In the genomic region with DNA sequence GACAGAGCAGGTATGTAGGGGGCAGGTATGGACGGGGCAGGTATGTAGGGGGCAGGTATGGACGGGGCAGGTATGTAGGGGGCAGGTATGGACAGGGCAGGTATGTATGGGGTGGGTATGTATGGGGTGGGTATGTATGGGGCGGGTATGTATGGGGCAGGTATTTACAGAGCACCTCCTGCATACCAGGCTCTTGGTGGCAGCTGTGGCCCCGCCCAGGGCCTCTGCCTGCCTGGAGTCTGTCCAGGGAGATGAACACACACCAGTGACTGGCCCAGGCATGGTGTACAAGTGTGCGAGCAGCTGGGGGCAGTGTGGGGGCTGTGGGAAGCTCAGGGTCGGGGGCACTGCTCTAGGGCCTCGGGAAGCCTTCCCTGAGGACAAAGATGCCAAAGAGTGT, we compare ENCODE assay signal across 31 cellular contexts. TPM values are rescaled to one million over a fixed set of nuclear protein-coding genes. Genes with fewer than 3 reads are reported as not detected.
A peak's percentile ranks its signal among the peaks of the same experiment; 100 is the strongest.
DNase-seq lines count a peak whose midpoint lies in the region; ATAC-seq and TF ChIP-seq lines count a peak whose summit lies in the region.
"Had no signal": no experiment of that assay in that cellular context is flagged by ENCODE, and none has a peak within 500 bp of the region (broad histone marks: within the 10 kb centered on the region; RNA-seq: fewer than 3 reads in every experiment).

No MANE protein-coding gene starts in this region.

- no peaks in the 10 kb centered on the region for H3K36me3 ChIP-seq in HCT116 (ENCODE audit: control insufficient read depth in 1 of 2, insufficient read depth in 2 of 2, low read length in 2 of 2)
- H3K36me3 ChIP-seq in neuronal stem cell (replicated peaks in 1 of 2; ENCODE audit: control insufficient read depth in 2 of 2, insufficient read depth in 2 of 2, low read length in 2 of 2): no peaks in the 10 kb centered on the region
- no peaks in the 10 kb centered on the region for H3K36me3 ChIP-seq in thyroid gland
- H3K36me3 ChIP-seq: BE2C, colonic mucosa, esophagus muscularis mucosa, neural progenitor cell, thoracic aorta had no signal

- BruUV-seq in HCT116 (replicated peaks; lab: Mats Ljungman, UMichigan): no TSS peak

- no peaks in the 10 kb centered on the region for H3K9me3 ChIP-seq in HCT116 (ENCODE audit: control insufficient read depth in 1 of 2, insufficient read depth in 1 of 2, low read depth in 1 of 2, low read length in 2 of 2)
- no peaks in the 10 kb centered on the region for H3K9me3 ChIP-seq in neuronal stem cell (replicated peaks in 1 of 2; ENCODE audit: control insufficient read depth in 2 of 2, insufficient read depth in 1 of 2, low read depth in 1 of 2, low read length in 2 of 2)
- no peaks in the 10 kb centered on the region for H3K9me3 ChIP-seq in thyroid gland
- H3K9me3 ChIP-seq: BE2C, colonic mucosa, esophagus muscularis mucosa, thoracic aorta had no signal

- no peaks in the 10 kb centered on the region for H3K9me2 ChIP-seq in HCT116 (ENCODE audit: insufficient read depth)

- TF ChIP-seq RAD21 in HCT116 (IDR thresholded peaks at IDR 0.05; ENCODE audit: low read depth): no peak

- H4K8ac ChIP-seq in neuronal stem cell (ENCODE audit: low read depth, low read length): no peak overlapping the region

- no peaks in the 10 kb centered on the region for H3K79me2 ChIP-seq in HCT116 (ENCODE audit: insufficient read depth, low read length)

- H3K4ac ChIP-seq in neuronal stem cell (ENCODE audit: low read length): peak overlapping the region; percentile 23

- RAD21 ChIA-PET in HCT116 (lab: Charles Lee; ENCODE audit: low non-redundant PET in 1 of 2, low total read pairs in 2 of 2, uncharacterized antibody in 2 of 2, unreplicated experiment in 2 of 2): no interaction called here

- H4K20me1 ChIP-seq in HCT116 (ENCODE audit: insufficient read depth): no peaks in the 10 kb centered on the region

- intact Hi-C loops in HCT116 (cut with micrococcal nuclease) (no loop called here), left ventricle myocardium superior (cut with micrococcal nuclease) (no loop called here), thyroid gland (cut with DNase I) (no loop called here)

- H3K9ac ChIP-seq in HCT116 (ENCODE audit: low read length) (no peak overlapping the region), neuronal stem cell (ENCODE audit: low read depth, low read length, poor library complexity) (no peak overlapping the region)
- H3K9ac ChIP-seq: neural progenitor cell had no signal

- WGBS in neuronal stem cell (ENCODE audit: extremely low coverage in 2 of 2, insufficient read length in 2 of 2, insufficient replicate concordance in 1 of 2), 2 donors: no CpG with 5 or more reads among the region's 7 CpGs
- 64 to 72% methylated on average over 7 of the region's 7 CpGs for WGBS in thyroid gland, 2 donors

- no peak overlapping the region for H4K91ac ChIP-seq in neuronal stem cell (ENCODE audit: low read depth, low read length, poor library complexity)

- H3K27me3 ChIP-seq in HCT116 (ENCODE audit: insufficient read depth, low read length) (no peaks in the 10 kb centered on the region), neuronal stem cell (ENCODE audit: control insufficient read depth in 3 of 3, insufficient read depth in 3 of 3, low read depth in 1 of 3, low read length in 3 of 3) (peaks cover 0 to 7% (median 0%) of the 10 kb centered on the region in 3 experiments), thyroid gland (no peaks in the 10 kb centered on the region)
- H3K27me3 ChIP-seq: BE2C, colonic mucosa, esophagus muscularis mucosa, neural progenitor cell had no signal

- H3K27ac ChIP-seq in HCT116 (ENCODE audit: low read depth, low read length): no peak overlapping the region; the same call in 1 of the 2 replicates
- H3K27ac ChIP-seq in epithelial cell of prostate: peak overlapping the region; percentile 40
- H3K27ac ChIP-seq in neuronal stem cell (replicated peaks; ENCODE audit: low read length): no peak overlapping the region
- no peak overlapping the region for H3K27ac ChIP-seq in thyroid gland
- H3K27ac ChIP-seq: colonic mucosa, esophagus muscularis mucosa, neural progenitor cell, PC-9, thoracic aorta had no signal

- H2BK15ac ChIP-seq in neuronal stem cell (ENCODE audit: low read length): no peak overlapping the region

- no peak overlapping the region for H2BK120ac ChIP-seq in neuronal stem cell (ENCODE audit: low read depth, low read length)

- no peaks in the 10 kb centered on the region for H3K79me1 ChIP-seq in neuronal stem cell (ENCODE audit: low read depth, low read length)

- H2BK5ac ChIP-seq in neuronal stem cell (ENCODE audit: low read length): peak overlapping the region; percentile 96

- no peak overlapping the region for H3K18ac ChIP-seq in neuronal stem cell (ENCODE audit: low read length)

- H2BK12ac ChIP-seq in neuronal stem cell (ENCODE audit: low read length): peak overlapping the region; percentile 58

- DNase-seq in HCT116 (ENCODE audit: low read depth, low spot score): no peak
- DNase-seq in epithelial cell of prostate (ENCODE audit: low read depth, low spot score): peak; percentile 64
- no peak for DNase-seq in left ventricle myocardium superior
- DNase-seq in neuronal stem cell (ENCODE audit: low spot score): no peak
- no peak for DNase-seq in iPS-NIHi7 (ENCODE audit: extremely low spot score)
- no peak for DNase-seq in anterior cingulate cortex (lab: John Stamatoyannopoulos, UW)
- DNase-seq in thyroid gland: no peak
- DNase-seq in stimulated activated CD4-positive, alpha-beta T cell treated with anti-CD3 and anti-CD28 coated beads, Interleukin-1b, Interleukin-23, amount 100 ng/mL, for 48 hours: no peak
- DNase-seq: activated CD4-positive, alpha-beta T cell treated with anti-CD3 and anti-CD28 coated beads, Interleukin-2, amount 50 U/mL, for 4 hours; activated naive CD4-positive, alpha-beta T cell; activated T-cell treated with anti-CD3 and anti-CD28 coated beads, Interleukin-2, amount 50 U/mL, for 72 hours; BE2C; colonic mucosa; DMS53; effector memory CD4-positive, alpha-beta T cell; H9; NCI-H1105; NCI-H187 treated with DMSO at 0.1 percent for 48 hours; NCI-H524 treated with DMSO at 0.1 percent for 48 hours; posterior cingulate gyrus had no signal

- TF ChIP-seq CTCF in HCT116 (IDR thresholded peaks at IDR 0.05 in 2 of 3, conservative IDR thresholded peaks at IDR 0.05 in 1 of 3; ENCODE audit: borderline replicate concordance in 1 of 3, insufficient read depth in 1 of 3, low read depth in 2 of 3, low read length in 2 of 3): no peak
- no peak for TF ChIP-seq CTCF in thyroid gland (IDR thresholded peaks at IDR 0.05)

- peak overlapping the region; percentile 84 for H3K14ac ChIP-seq in neuronal stem cell (ENCODE audit: low read length)

- H3K23ac ChIP-seq in neuronal stem cell (ENCODE audit: low read depth, low read length, poor library complexity): peak overlapping the region; percentile 80

- H3K4me2 ChIP-seq in HCT116 (ENCODE audit: low read length) (no peak overlapping the region), neuronal stem cell (ENCODE audit: insufficient read depth, low read length, poor library complexity, severe bottlenecking) (no peak overlapping the region)
- H3K4me2 ChIP-seq: neural progenitor cell, PC-9 had no signal

- ATAC-seq in HCT116 (peak; percentile 56), left ventricle myocardium superior (peak; percentile 13)
- ATAC-seq: activated T-cell treated with anti-CD3 and anti-CD28 coated beads, Interleukin-2, amount 50 U/mL, for 72 hours; K562; WTC11 had no signal

- H2AK5ac ChIP-seq in neuronal stem cell (ENCODE audit: low read depth, low read length): peak overlapping the region; percentile 88

- POLR2A ChIA-PET in HCT116 (lab: Charles Lee): interaction anchor here (1.1 kb wide), 1 partner anchor 15 kb away, joined by 4 read pairs; a partner anchor contains a TSS

- H2AFZ ChIP-seq in HCT116 (ENCODE audit: low read depth, low read length, poor library complexity, severe bottlenecking): no peak overlapping the region
- H2AFZ ChIP-seq in neuronal stem cell (ENCODE audit: low read length): peak overlapping the region; percentile 80
- H2AFZ ChIP-seq: neural progenitor cell, PC-9 had no signal

- CTCF ChIA-PET in HCT116 (lab: Charles Lee): interaction anchor here (0.6 kb wide), 1 partner anchor 137 kb away, joined by 3 read pairs; no protein-coding TSS in a partner anchor

- H3K4me3 ChIP-seq in HCT116 (replicated peaks in 1 of 2; ENCODE audit: low read depth in 1 of 2, low read length in 2 of 2) (no peak overlapping the region), neuronal stem cell (ENCODE audit: low read length in 2 of 2) (no peak overlapping the region), thyroid gland (replicated peaks in 1 of 3) (no peak overlapping the region)
- H3K4me3 ChIP-seq: colonic mucosa, esophagus muscularis mucosa, K562, neural progenitor cell, PC-9, thoracic aorta had no signal

- TF ChIP-seq POLR2A in HCT116 (IDR thresholded peaks at IDR 0.05; ENCODE audit: borderline replicate concordance, extremely low read depth, insufficient read depth, insufficient read length) (no peak), thyroid gland (IDR thresholded peaks at IDR 0.05) (no peak)

- peaks cover 0 to 2% of the 10 kb centered on the region in 2 experiments; a peak in 3 of 4 replicates for H3K4me1 ChIP-seq in HCT116 (ENCODE audit: control insufficient read depth in 1 of 2, insufficient read depth in 2 of 2, low read length in 2 of 2)
- H3K4me1 ChIP-seq in neuronal stem cell (ENCODE audit: control insufficient read depth in 2 of 2, insufficient read depth in 1 of 2, low read depth in 1 of 2, low read length in 2 of 2): no peaks in the 10 kb centered on the region
- no peaks in the 10 kb centered on the region for H3K4me1 ChIP-seq in thyroid gland
- H3K4me1 ChIP-seq: BE2C, colonic mucosa, esophagus muscularis mucosa, neural progenitor cell had no signal

RNA-seq across cellular contexts. Expression of a gene that starts 4.4 kb away (rescaled TPM):
- total RNA-seq in HCT116 (2021; ENCODE audit: unreplicated experiment) (0.93 TPM), left ventricle myocardium superior (315 TPM), thyroid gland (not detected)
- 0.17 and 0.29 TPM in 2 replicates for polyA plus RNA-seq in HCT116 (2012)
- 0.06 TPM for polyA plus RNA-seq in neuronal stem cell (2013, experiment 1 of 2)
- 0.04 TPM for polyA plus RNA-seq in neuronal stem cell (2013, experiment 2 of 2)
- total RNA-seq: colonic mucosa, esophagus muscularis mucosa, frontal cortex, G401, HT1080, lung microvascular endothelial cell, M059J, thoracic aorta had no signal

RNA-seq across cellular contexts. Expression of a gene that starts 7.0 kb away (rescaled TPM):
- 18.3 TPM for total RNA-seq in HCT116 (2021; ENCODE audit: unreplicated experiment)
- polyA plus RNA-seq in HCT116 (2012): 15.9 and 19.5 TPM in 2 replicates
- 25.9 TPM for total RNA-seq in left ventricle myocardium superior
- 18.8 TPM for polyA plus RNA-seq in neuronal stem cell (2013, experiment 1 of 2)
- 17.3 TPM for polyA plus RNA-seq in neuronal stem cell (2013, experiment 2 of 2)
- total RNA-seq in thyroid gland: 10 to 100 TPM in 2 of 4 donors, 1 to 10 TPM in 2; 5.0 to 43.7 (median 12.4) TPM

RNA-seq across cellular contexts. Expression of a gene that starts 9.3 kb away (rescaled TPM):
- total RNA-seq in HCT116 (2021; ENCODE audit: unreplicated experiment): 273 TPM
- polyA plus RNA-seq in HCT116 (2012): 353 and 368 TPM in 2 replicates
- 769 TPM for total RNA-seq in left ventricle myocardium superior
- polyA plus RNA-seq in neuronal stem cell (2013, experiment 1 of 2): 135 TPM
- 129 TPM for polyA plus RNA-seq in neuronal stem cell (2013, experiment 2 of 2)
- total RNA-seq in thyroid gland: 100 to 1,000 TPM; 174 to 325 (median 284) TPM

RNA-seq across cellular contexts. Expression of a gene that starts 14.6 kb away (rescaled TPM):
- total RNA-seq in HCT116 (2021; ENCODE audit: unreplicated experiment) (6,265 TPM), left ventricle myocardium superior (788 TPM), thyroid gland (1,000 to 10,000 TPM in 3 of 4 donors, 100 to 1,000 TPM in 1; 976 to 2,244 (median 1,167) TPM)
- 11,405 and 12,752 TPM in 2 replicates for polyA plus RNA-seq in HCT116 (2012)
- polyA plus RNA-seq in neuronal stem cell (2013, experiment 1 of 2): 7,109 TPM
- 6,979 TPM for polyA plus RNA-seq in neuronal stem cell (2013, experiment 2 of 2)

RNA-seq across cellular contexts. Expression of a gene that starts 16.6 kb away (rescaled TPM):
- 0.30 TPM for total RNA-seq in HCT116 (2021; ENCODE audit: unreplicated experiment)
- 0.15 TPM in 1 of 2 replicates, not detected in the other for polyA plus RNA-seq in HCT116 (2012)
- total RNA-seq in left ventricle myocardium superior: not detected
- not detected for polyA plus RNA-seq in neuronal stem cell (2013, experiment 1 of 2)
- polyA plus RNA-seq in neuronal stem cell (2013, experiment 2 of 2): not detected
- total RNA-seq in thyroid gland: not detected
- total RNA-seq: colonic mucosa, esophagus muscularis mucosa, frontal cortex, G401, HT1080, K562, lung microvascular endothelial cell, M059J, PC-9, thoracic aorta had no signal
- polyA plus RNA-seq: K562 had no signal

Comparison
In these comparisons a context has a peak if more than half of its experiments do, and no peak if none do; other contexts are left out.
1. RNA of a gene that starts 4.4 kb away (total RNA-seq): 315 TPM in left ventricle myocardium superior (single experiment); 0.93 TPM in HCT116 (single experiment) and not detected in thyroid gland; every median in the first group is over 100 times any median in the second.